Comparison of ENCODE assay signal across 1 cellular context in the genomic region with DNA sequence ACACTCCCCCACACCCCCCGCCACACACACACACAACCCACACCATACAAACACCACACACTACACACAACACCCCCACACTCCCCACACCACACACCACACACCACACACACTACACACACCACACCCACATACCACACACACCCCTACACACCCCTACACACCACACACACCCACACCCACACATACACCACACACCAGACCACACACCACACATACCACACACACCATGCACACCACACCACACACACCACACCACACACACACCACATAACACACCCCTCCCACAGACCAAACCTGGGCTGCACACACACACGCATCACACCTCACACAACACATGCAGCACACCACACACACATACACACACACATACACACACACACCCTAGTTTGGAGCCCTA.
TF ChIP-seq lines count a peak whose summit lies in the region.

No MANE protein-coding gene starts in this region.

TF ChIP-seq in GM12878, 131 proteins besides CTCF, POLR2A, EP300 and RAD21:
- TF ChIP-seq NR2C2 (IDR thresholded peaks at IDR 0.05; ENCODE audit: borderline replicate concordance, control insufficient read depth, insufficient read length, low read depth) (peak; percentile 17), SP1 (IDR thresholded peaks at IDR 0.05; ENCODE audit: low read depth, low read length) (no peak)
